1 cellular context compared by ENCODE assay signal in the genomic region with DNA sequence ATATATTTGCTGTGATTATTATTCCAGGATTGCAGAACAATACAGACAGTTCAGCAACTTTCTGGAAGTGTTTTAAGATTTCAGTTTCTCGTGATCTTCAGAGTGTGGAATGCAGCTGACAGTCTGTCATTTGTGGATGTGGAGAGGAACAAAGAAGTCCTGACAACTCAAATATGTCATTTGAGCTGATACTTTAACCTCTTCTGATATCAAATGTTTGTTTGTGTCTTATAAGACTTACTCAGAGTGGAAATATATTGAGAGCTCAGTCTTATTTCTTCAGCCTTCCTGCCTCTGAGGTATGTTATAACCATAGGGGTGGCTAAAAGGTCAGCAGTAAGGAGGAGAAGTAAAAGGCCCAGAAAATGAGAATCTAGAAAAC.
TF ChIP-seq lines count a peak whose summit lies in the region.

No MANE protein-coding gene starts in this region.

TF ChIP-seq in endothelial cell of umbilical vein, 7 proteins besides CTCF, POLR2A, EP300 and RAD21:
- TF ChIP-seq MYC (IDR thresholded peaks at IDR 0.05; ENCODE audit: low read depth, low read length) (no peak), POLR2AphosphoS5 (IDR thresholded peaks at IDR 0.05; ENCODE audit: insufficient read depth, low read depth, low read length) (no peak), JUN (IDR thresholded peaks at IDR 0.05; ENCODE audit: borderline replicate concordance, insufficient read depth, insufficient read length, low read depth) (no peak), GATA2 (IDR thresholded peaks at IDR 0.05; ENCODE audit: insufficient read depth, insufficient read length, low read depth, low read length) (no peak), EZH2 (IDR thresholded peaks at IDR 0.05; ENCODE audit: borderline replicate concordance, low read depth, low read length, severe bottlenecking) (no peak), FOS (IDR thresholded peaks at IDR 0.05; ENCODE audit: borderline replicate concordance, insufficient read depth, low read length) (no peak)
- TF ChIP-seq, protein P1, sequence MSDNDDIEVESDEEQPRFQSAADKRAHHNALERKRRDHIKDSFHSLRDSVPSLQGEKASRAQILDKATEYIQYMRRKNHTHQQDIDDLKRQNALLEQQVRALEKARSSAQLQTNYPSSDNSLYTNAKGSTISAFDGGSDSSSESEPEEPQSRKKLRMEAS (IDR thresholded peaks at IDR 0.05; ENCODE audit: insufficient read depth, insufficient read length), result no peak
